In genomic region chr1:9191216-9191615, GRCh38 we compare ENCODE assay signal across 24 cellular contexts.
"Had no signal": no experiment of that assay in that cellular context is flagged by ENCODE, and none has a peak within 500 bp of the region (broad histone marks: within the 10 kb centered on the region; RNA-seq: fewer than 3 reads in every experiment).

No MANE protein-coding gene starts in this region.

- ATAC-seq: natural killer cell; psoas muscle; right cardiac atrium; right lobe of liver; stimulated activated effector memory CD8-positive, alpha-beta T cell treated with anti-CD3 and anti-CD28 coated beads, Interleukin-12 subunit alpha, Interleukin-12 subunit beta, amount 100 ng/mL, for 72 hours; stimulated activated naive B cell treated with anti-CD40 and anti-IgM and Interleukin-4, amounts not matched to agents 10 μg/mL and 1 μg/mL and 100 μg/mL, for 72 hours had no signal

- H2AFZ ChIP-seq: neural progenitor cell, parathyroid adenoma had no signal

- H3K9ac ChIP-seq: neural progenitor cell, parathyroid adenoma had no signal

- DNase-seq: natural killer cell; occipital lobe; ovary; psoas muscle; right cardiac atrium; right lobe of liver; sigmoid colon; small intestine; stimulated activated CD4-positive, alpha-beta T cell treated with anti-CD3 and anti-CD28 coated beads, Interleukin-15, amount 100 ng/mL, for 24 hours; stimulated activated CD4-positive, alpha-beta T cell treated with anti-CD3 and anti-CD28 coated beads, Interleukin-2, amount 100 ng/mL, for 24 hours; stimulated activated CD4-positive, alpha-beta T cell treated with anti-CD3 and anti-CD28 coated beads, Interleukin-2, amount 100 ng/mL, for 48 hours; stimulated activated CD4-positive, alpha-beta T cell treated with anti-CD3 and anti-CD28 coated beads, Interleukin-4, amount 100 ng/mL, for 24 hours; stimulated activated naive B cell treated with anti-CD40 and anti-IgM and Interleukin-4, amounts not matched to agents 10 μg/mL and 1 μg/mL and 100 μg/mL, for 72 hours; stimulated activated naive CD4-positive, alpha-beta T cell treated with Interleukin-2 at 50 U/mL for 16 hours; stomach; thyroid gland; trophoblast cell; upper lobe of left lung had no signal

- H3K36me3 ChIP-seq: neural progenitor cell, ovary, right lobe of liver, sigmoid colon, stomach, thoracic aorta, thyroid gland, tibial nerve, upper lobe of left lung had no signal

- H3K9me3 ChIP-seq: ovary, psoas muscle, right lobe of liver, sigmoid colon, stomach, thoracic aorta, thyroid gland, tibial nerve, upper lobe of left lung had no signal

- H3K4me2 ChIP-seq: neural progenitor cell had no signal

- H3K4me3 ChIP-seq: neural progenitor cell, ovary, psoas muscle, right lobe of liver, sigmoid colon, stomach, thoracic aorta, thyroid gland, tibial nerve, upper lobe of left lung had no signal

- H3K27me3 ChIP-seq: neural progenitor cell, ovary, right lobe of liver, sigmoid colon, stomach, thyroid gland, tibial nerve, upper lobe of left lung had no signal

- H3K4me1 ChIP-seq: parathyroid adenoma had no signal

- H3K27ac ChIP-seq: neural progenitor cell, ovary, parathyroid adenoma, psoas muscle, right lobe of liver, sigmoid colon, stomach, thoracic aorta, thyroid gland, tibial nerve, upper lobe of left lung had no signal

- H3K79me2 ChIP-seq: parathyroid adenoma had no signal

- FAIRE-seq: small intestine, urothelium cell line had no signal
